Comparison of ENCODE assay signal across 24 cellular contexts in the genomic region with DNA sequence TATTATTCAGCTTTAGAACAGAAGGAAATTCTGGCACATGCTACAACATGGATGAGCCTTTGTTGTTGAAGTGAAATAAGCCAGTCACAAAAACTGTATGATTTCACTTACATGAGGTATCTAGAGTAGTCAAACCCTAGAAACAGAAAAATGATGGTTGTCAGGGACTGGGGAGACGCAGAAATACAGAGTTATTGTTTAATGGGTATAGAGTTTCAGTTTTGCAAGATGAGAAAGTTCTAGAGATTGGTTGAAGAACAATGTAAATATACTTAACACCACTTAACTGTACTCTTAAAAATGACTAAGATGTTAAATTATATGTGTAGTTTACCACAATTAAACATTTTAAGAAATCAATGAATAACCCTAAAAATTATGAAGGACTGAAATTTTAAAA. TPM values are rescaled to one million over a fixed set of nuclear protein-coding genes. Genes with fewer than 3 reads are reported as not detected.
"Had no signal": no experiment of that assay in that cellular context is flagged by ENCODE, and none has a peak within 500 bp of the region (broad histone marks: within the 10 kb centered on the region; RNA-seq: fewer than 3 reads in every experiment).

No MANE protein-coding gene starts in this region.

- H3K4me3 ChIP-seq: cardiac muscle cell, K562, Peyer's patch, SJSA1 had no signal

- H3K27ac ChIP-seq: brain microvascular endothelial cell, cardiac muscle cell, Peyer's patch, RWPE1, SJSA1 had no signal

- H3K4me1 ChIP-seq: Peyer's patch had no signal

- H3K27me3 ChIP-seq: brain microvascular endothelial cell, cardiac muscle cell, Peyer's patch, SJSA1 had no signal

- H3K9me3 ChIP-seq: Peyer's patch, SJSA1 had no signal

- DNase-seq: activated CD4-positive, alpha-beta T cell treated with anti-CD3 and anti-CD28 coated beads for 4 hours; activated CD8-positive, alpha-beta memory T cell treated with anti-CD3 and anti-CD28 coated beads, Interleukin-2, amount 50 U/mL, for 4 hours; activated CD8-positive, alpha-beta T cell treated with anti-CD3 and anti-CD28 coated beads for 36 hours; activated gamma-delta T cell treated with Interleukin-2 at 50 U/mL for 16 hours; activated naive CD4-positive, alpha-beta T cell treated with anti-CD3 and anti-CD28 coated beads, Interleukin-2, amount 10 ng/mL, durations not matched to agents 7 days and 5 days; activated naive CD8-positive, alpha-beta T cell treated with anti-CD3 and anti-CD28 coated beads for 36 hours; activated T-cell treated with anti-CD3 and anti-CD28 coated beads, Interleukin-2, amount 50 U/mL, for 72 hours; brain microvascular endothelial cell; Karpas-422; MM.1S; NCI-H1694 treated with DMSO at 0.1 percent for 48 hours; NCI-H2029 treated with DMSO at 0.1 percent for 48 hours; NCI-H2171 treated with DMSO at 0.1 percent for 48 hours; NCI-H226; NK-92 treated with Interleukin-12 subunit alpha and Interleukin-12 subunit beta, amount 100 ng/mL, for 24 hours; Peyer's patch; SHP77 had no signal

- FAIRE-seq: K562 had no signal

- ATAC-seq: activated CD4-positive, CD25-positive, alpha-beta regulatory T cell treated with anti-CD3 and anti-CD28 coated beads, Interleukin-2, amount 50 U/mL, for 24 hours; activated CD8-positive, alpha-beta T cell treated with anti-CD3 and anti-CD28 coated beads for 36 hours; activated T-cell treated with anti-CD3 and anti-CD28 coated beads, Interleukin-2, amount 50 U/mL, for 72 hours; K562 had no signal

- H3K36me3 ChIP-seq: brain microvascular endothelial cell, cardiac muscle cell, Peyer's patch, SJSA1 had no signal

RNA-seq across cellular contexts. Expression of a gene that starts 15.8 kb away (rescaled TPM):
- total RNA-seq: activated CD8-positive, alpha-beta T cell treated with anti-CD3 and anti-CD28 coated beads for 36 hours; activated naive CD8-positive, alpha-beta T cell treated with anti-CD3 and anti-CD28 coated beads for 36 hours; activated T-cell treated with anti-CD3 and anti-CD28 coated beads, Interleukin-2, amount 50 U/mL, for 72 hours; activated T-helper 2 cell treated with anti-CD3 and anti-CD28 coated beads, Interferon-gamma antibody, Interleukin-2, Interleukin-4, amounts not matched to agents 10 μg/mL and 5 μg/mL and 100 μg/mL, durations not matched to agents 14 hours and 24 hours and 36 hours; cardiac muscle cell; NCI-H460; Peyer's patch; SJSA1 had no signal
- polyA plus RNA-seq: cardiac muscle cell, K562 had no signal
